ENCODE assay signal across 8 cellular contexts in genomic region chr11:93543292-93543977, GRCh38. TPM values are rescaled to one million over a fixed set of nuclear protein-coding genes. Genes with fewer than 3 reads are reported as not detected.
DNase-seq lines count a peak whose midpoint lies in the region; ATAC-seq, FAIRE-seq and TF ChIP-seq lines count a peak whose summit lies in the region.

Gene SMCO4, minus strand, starts transcription at chr11:93543391. Its CDS starts 64,202 bp downstream, at chr11:93479189.

- DNase-seq in AG08396 (ENCODE audit: low spot score): peak; percentile 92
- peak; percentile 44 for DNase-seq in NCI-H2196 treated with DMSO at 0.1 percent for 48 hours (lab: John Stamatoyannopoulos, UW; ENCODE audit: unreplicated experiment)
- peak; percentile 33 for DNase-seq in bronchial epithelial cell (ENCODE audit: low read depth)
- peak; percentile 73 for DNase-seq in inferior parietal cortex (ENCODE audit: extremely low spot score)
- peak; percentile 35 to 74 for DNase-seq in stimulated activated CD4-positive, alpha-beta T cell treated with anti-CD3 and anti-CD28 coated beads, Interleukin-12 subunit alpha, Interleukin-12 subunit beta, amount 100 ng/mL, for 24 hours (ENCODE audit: low read depth in 2 of 2)

- H3K36me3 ChIP-seq in bronchial epithelial cell (ENCODE audit: control insufficient read depth, insufficient read depth, low read length): no peaks in the 10 kb centered on the region

- FAIRE-seq in bronchial epithelial cell (lab: Jason Lieb, UNC): no peak

- H3K4me3 ChIP-seq in WI38 (ENCODE audit: low read depth, low read length) (peak within 1 kb of the TSS; percentile 67), bronchial epithelial cell (ENCODE audit: low read depth, low read length) (peak within 1 kb of the TSS; percentile 42)

- peak; percentile 69 for ATAC-seq in HG03159 (IDR thresholded peaks at IDR 0.05; ENCODE audit: unreplicated experiment)

- in situ Hi-C loops in GM18951 (cut with MboI; ENCODE audit: low sequenced_read_pairs, unreplicated experiment): no loop called here

- TF ChIP-seq POLR2A in GM18951 (IDR thresholded peaks at IDR 0.05; ENCODE audit: extremely low read depth, insufficient read depth, insufficient read length): peak; percentile 31

- TF ChIP-seq CTCF in WI38 (IDR thresholded peaks at IDR 0.05; ENCODE audit: low read depth, low read length) (peak; percentile 51; the same call in 1 of the 2 replicates), bronchial epithelial cell (IDR thresholded peaks at IDR 0.05; ENCODE audit: insufficient read depth, low read length, severe bottlenecking) (peak; percentile 85)

- no peaks in the 10 kb centered on the region for H3K27me3 ChIP-seq in bronchial epithelial cell (ENCODE audit: control insufficient read depth, insufficient read depth, low read length)

RNA-seq across cellular contexts. Expression of gene SMCO4, which starts in this region (rescaled TPM):
- total RNA-seq in bronchial epithelial cell: 2.4 and 18.1 TPM in 2 replicates

Comparison
In these comparisons a context has a peak if more than half of its experiments do, and no peak if none do; other contexts are left out.
1. Peak in every context shown above with its lines: DNase-seq, ATAC-seq and H3K4me3 ChIP-seq.
2. DNase-seq: peak in every context shown above with its lines; median percentile 92 in AG08396; 73 in inferior parietal cortex; 54 in stimulated activated CD4-positive, alpha-beta T cell treated with anti-CD3 and anti-CD28 coated beads, Interleukin-12 subunit alpha, Interleukin-12 subunit beta, amount 100 ng/mL, for 24 hours; 44 in NCI-H2196 treated with DMSO at 0.1 percent for 48 hours; 33 in bronchial epithelial cell.